Comparison of ENCODE assay signal across 7 cellular contexts in genomic region chr3:57164606-57165573, GRCh38. TPM values are rescaled to one million over a fixed set of nuclear protein-coding genes. Genes with fewer than 3 reads are reported as not detected.
DNase-seq lines count a peak whose midpoint lies in the region; ATAC-seq, FAIRE-seq and TF ChIP-seq lines count a peak whose summit lies in the region.

Gene IL17RD (minus strand): TSS chr3:57165353. CDS start chr3:57165286, 67 bp downstream.

- peak; percentile 89 for FAIRE-seq in urothelium cell line (lab: Jason Lieb, UNC)

- H3K4me1 Mint-ChIP-seq in activated naive CD8-positive, alpha-beta T cell treated with anti-CD3 and anti-CD28 coated beads, Interleukin-2, amount 50 U/mL, for 24 hours: peaks cover 8% of the 10 kb centered on the region

- peaks cover 48% of the 10 kb centered on the region for H3K4me1 ChIP-seq in HUES64 (ENCODE audit: insufficient read depth, low read length)
- peaks cover 20% of the 10 kb centered on the region for H3K4me1 ChIP-seq in SJCRH30
- H3K4me1 ChIP-seq in heart right ventricle: peaks cover 0 to 60% (median 36%) of the 10 kb centered on the region in 9 donors

- peaks cover 15% of the 10 kb centered on the region for H3K27me3 ChIP-seq in HUES64 (ENCODE audit: insufficient read depth, low read length)
- no peaks in the 10 kb centered on the region for H3K27me3 ChIP-seq in SJCRH30
- peaks cover 0 to 80% (median 0%) of the 10 kb centered on the region in 7 donors for H3K27me3 ChIP-seq in heart right ventricle

- H3K36me3 Mint-ChIP-seq in activated naive CD8-positive, alpha-beta T cell treated with anti-CD3 and anti-CD28 coated beads, Interleukin-2, amount 50 U/mL, for 24 hours (ENCODE audit: low read depth): no peaks in the 10 kb centered on the region

- no peak within 1 kb of the TSS for H3K27ac Mint-ChIP-seq in activated naive CD8-positive, alpha-beta T cell treated with anti-CD3 and anti-CD28 coated beads, Interleukin-2, amount 50 U/mL, for 24 hours

- peak; percentile 86 to 92 for DNase-seq in SJCRH30
- DNase-seq in activated naive CD8-positive, alpha-beta T cell treated with anti-CD3 and anti-CD28 coated beads, Interleukin-2, amount 50 U/mL, for 24 hours: peak; percentile 79
- peak; percentile 83 to 88 for DNase-seq in heart right ventricle
- peak; percentile 36 to 90 (median 52) for DNase-seq in posterior cingulate gyrus
- peak; percentile 95 for DNase-seq in urothelium cell line (ENCODE audit: low spot score)

- H3K27ac ChIP-seq in HUES64 (ENCODE audit: low read depth, low read length): peak within 1 kb of the TSS; percentile 79
- peak within 1 kb of the TSS; percentile 30; the same call in 1 of the 2 replicates for H3K27ac ChIP-seq in SJCRH30
- peak within 1 kb of the TSS in 9 of 10 donors; percentile 14 to 80 (median 63) for H3K27ac ChIP-seq in heart right ventricle

- H3K9me3 ChIP-seq in HUES64 (ENCODE audit: insufficient read depth, low read depth, low read length) (no peaks in the 10 kb centered on the region), SJCRH30 (replicated peaks) (no peaks in the 10 kb centered on the region), heart right ventricle (no peaks in the 10 kb centered on the region)

- H3K27me3 Mint-ChIP-seq in activated naive CD8-positive, alpha-beta T cell treated with anti-CD3 and anti-CD28 coated beads, Interleukin-2, amount 50 U/mL, for 24 hours: peaks cover 65% of the 10 kb centered on the region

- H3K9ac ChIP-seq in HUES64 (ENCODE audit: low read depth, low read length): peak within 1 kb of the TSS; percentile 90

- ATAC-seq in GM18502 (IDR thresholded peaks at IDR 0.05; ENCODE audit: poor library complexity, unreplicated experiment): peak; percentile 49
- peak; percentile 52 for ATAC-seq in activated naive CD8-positive, alpha-beta T cell treated with anti-CD3 and anti-CD28 coated beads, Interleukin-2, amount 50 U/mL, for 24 hours
- ATAC-seq in heart right ventricle: peak; percentile 76 to 92 (median 86)

- no peaks in the 10 kb centered on the region for H3K9me3 Mint-ChIP-seq in activated naive CD8-positive, alpha-beta T cell treated with anti-CD3 and anti-CD28 coated beads, Interleukin-2, amount 50 U/mL, for 24 hours

- H3K4me3 ChIP-seq in HUES64 (ENCODE audit: low read length): peak within 1 kb of the TSS; percentile 90
- H3K4me3 ChIP-seq in SJCRH30: peak within 1 kb of the TSS; percentile 91
- peak within 1 kb of the TSS; percentile 64 to 95 (median 90) for H3K4me3 ChIP-seq in heart right ventricle

- WGBS in HUES64: under 1% methylated on average over 100 of the region's 100 CpGs
- WGBS in heart right ventricle, 2 donors: 0% methylated on average over 73 to 100 of the region's 100 CpGs

- no peaks in the 10 kb centered on the region; the same call in 1 of the 2 replicates for H3K36me3 ChIP-seq in HUES64 (ENCODE audit: insufficient read depth, low read length)
- H3K36me3 ChIP-seq in SJCRH30: no peaks in the 10 kb centered on the region
- H3K36me3 ChIP-seq in heart right ventricle: no peaks in the 10 kb centered on the region

- H3K4me3 Mint-ChIP-seq in activated naive CD8-positive, alpha-beta T cell treated with anti-CD3 and anti-CD28 coated beads, Interleukin-2, amount 50 U/mL, for 24 hours: peak within 1 kb of the TSS; percentile 80

- intact Hi-C loops in heart right ventricle (cut with DNase I): loop anchor here in 7 of 10 donors (5.0 to 10.0 kb wide), 5 partner anchors 38 to 63 kb away; partner anchors contain the start of gene APPL1 (in 5 of the 7)
- intact Hi-C loops in posterior cingulate gyrus (cut with DNase I): no loop called here

- TF ChIP-seq CTCF in heart right ventricle (IDR thresholded peaks at IDR 0.05): no peak

RNA-seq across cellular contexts. Expression of gene IL17RD, which starts in this region (rescaled TPM):
- 56.6 TPM for polyA plus RNA-seq in HUES64 (2013, experiment 1 of 2)
- 72.8 TPM for polyA plus RNA-seq in HUES64 (2013, experiment 2 of 2)
- total RNA-seq in SJCRH30 (2014; rRNA removed; shearing (Covaris generic)): 36.0 and 38.4 TPM in 2 replicates
- total RNA-seq in heart right ventricle: 10 to 100 TPM in 2 of 10 donors, 1 to 10 TPM in 8; 3.3 to 15.6 (median 6.0) TPM
- 1 to 10 TPM; 1.3 TPM for polyA plus RNA-seq in heart right ventricle

Comparison
In these comparisons a context has a peak if more than half of its experiments do, and no peak if none do; other contexts are left out.
1. Peak in every context shown above with its lines: DNase-seq, ATAC-seq, H3K4me3 ChIP-seq and H3K27ac ChIP-seq.